ENCODE assay signal across 22 cellular contexts in genomic region chr12:32118806-32119205, GRCh38.
"Had no signal": no experiment of that assay in that cellular context is flagged by ENCODE, and none has a peak within 500 bp of the region (broad histone marks: within the 10 kb centered on the region; RNA-seq: fewer than 3 reads in every experiment).

No MANE protein-coding gene starts in this region.

- H3K27ac ChIP-seq: brain microvascular endothelial cell, epithelial cell of prostate, left lung, neural progenitor cell, pancreas, suprapubic skin, transverse colon, uterus had no signal

- DNase-seq: activated CD4-positive, alpha-beta memory T cell treated with anti-CD3 and anti-CD28 coated beads, Interleukin-2, amount 10 ng/mL, durations not matched to agents 7 days and 5 days; activated CD4-positive, alpha-beta T cell treated with anti-CD3 and anti-CD28 coated beads for 48 hours; activated CD4-positive, CD25-positive, alpha-beta regulatory T cell; activated naive CD4-positive, alpha-beta T cell treated with anti-CD3 and anti-CD28 coated beads for 36 hours; activated T-cell treated with anti-CD3 and anti-CD28 coated beads, Interleukin-2, amount 50 U/mL, for 24 hours; brain microvascular endothelial cell; foreskin fibroblast; left lung; mucosa of descending colon; naive B cell; pancreas; stimulated activated CD4-positive, alpha-beta T cell treated with anti-CD3 and anti-CD28 coated beads, Interleukin-4, amount 100 ng/mL, for 1 hour; stimulated activated naive CD8-positive, alpha-beta T cell treated with anti-CD3 and anti-CD28 coated beads, Interleukin-15, amount 100 ng/mL, for 72 hours; T-helper 1 cell; T-helper 9 cell; transverse colon; uterus had no signal

- H3K27me3 Mint-ChIP-seq: activated CD4-positive, alpha-beta memory T cell treated with anti-CD3 and anti-CD28 coated beads, Interleukin-2, amount 10 ng/mL, durations not matched to agents 7 days and 5 days; activated T-cell treated with anti-CD3 and anti-CD28 coated beads, Interleukin-2, amount 50 U/mL, for 24 hours; naive B cell; stimulated activated naive CD8-positive, alpha-beta T cell treated with anti-CD3 and anti-CD28 coated beads, Interleukin-15, amount 100 ng/mL, for 72 hours had no signal

- H3K4me3 Mint-ChIP-seq: activated CD4-positive, alpha-beta memory T cell treated with anti-CD3 and anti-CD28 coated beads, Interleukin-2, amount 10 ng/mL, durations not matched to agents 7 days and 5 days; activated naive CD4-positive, alpha-beta T cell treated with anti-CD3 and anti-CD28 coated beads for 36 hours; activated T-cell treated with anti-CD3 and anti-CD28 coated beads, Interleukin-2, amount 50 U/mL, for 24 hours; naive B cell; neural progenitor cell; stimulated activated naive CD8-positive, alpha-beta T cell treated with anti-CD3 and anti-CD28 coated beads, Interleukin-15, amount 100 ng/mL, for 72 hours had no signal

- ATAC-seq: left lung; mucosa of descending colon; pancreas; sciatic nerve; stimulated activated naive CD8-positive, alpha-beta T cell treated with anti-CD3 and anti-CD28 coated beads, Interleukin-15, amount 100 ng/mL, for 72 hours had no signal

- H3K27me3 ChIP-seq: brain microvascular endothelial cell, left lung, neural progenitor cell, pancreas, suprapubic skin, transverse colon, uterus had no signal

- H3K9me3 ChIP-seq: left lung, mucosa of descending colon, pancreas, suprapubic skin, transverse colon, uterus had no signal

- H3K27ac Mint-ChIP-seq: activated CD4-positive, alpha-beta memory T cell treated with anti-CD3 and anti-CD28 coated beads, Interleukin-2, amount 10 ng/mL, durations not matched to agents 7 days and 5 days; activated naive CD4-positive, alpha-beta T cell treated with anti-CD3 and anti-CD28 coated beads for 36 hours; activated T-cell treated with anti-CD3 and anti-CD28 coated beads, Interleukin-2, amount 50 U/mL, for 24 hours; neural progenitor cell; stimulated activated naive CD8-positive, alpha-beta T cell treated with anti-CD3 and anti-CD28 coated beads, Interleukin-15, amount 100 ng/mL, for 72 hours had no signal

- H3K9ac ChIP-seq: neural progenitor cell had no signal

- H3K4me3 ChIP-seq: left lung, mucosa of descending colon, neural progenitor cell, pancreas, smooth muscle cell, suprapubic skin, transverse colon, uterus had no signal

- H3K9me3 Mint-ChIP-seq: activated CD4-positive, alpha-beta memory T cell treated with anti-CD3 and anti-CD28 coated beads, Interleukin-2, amount 10 ng/mL, durations not matched to agents 7 days and 5 days; activated naive CD4-positive, alpha-beta T cell treated with anti-CD3 and anti-CD28 coated beads for 36 hours; activated T-cell treated with anti-CD3 and anti-CD28 coated beads, Interleukin-2, amount 50 U/mL, for 24 hours; naive B cell; neural progenitor cell; stimulated activated naive CD8-positive, alpha-beta T cell treated with anti-CD3 and anti-CD28 coated beads, Interleukin-15, amount 100 ng/mL, for 72 hours had no signal

- H3K36me3 ChIP-seq: left lung, neural progenitor cell, pancreas, suprapubic skin, transverse colon, uterus had no signal
